25 cellular contexts compared by ENCODE assay signal in genomic region chr11:113090716-113091577, GRCh38.
DNase-seq lines count a peak whose midpoint lies in the region; ATAC-seq lines count a peak whose summit lies in the region.
"Had no signal": no experiment of that assay in that cellular context is flagged by ENCODE, and none has a peak within 500 bp of the region (broad histone marks: within the 10 kb centered on the region; RNA-seq: fewer than 3 reads in every experiment).

No MANE protein-coding gene starts in this region.

- peak overlapping the region; percentile 58 for H3K27ac ChIP-seq in caudate nucleus (ENCODE audit: low read depth, low read length)
- H3K27ac ChIP-seq: epithelial cell of prostate, parathyroid adenoma, skin epidermis, upper lobe of left lung had no signal

- ATAC-seq in GM18519 (IDR thresholded peaks at IDR 0.05; ENCODE audit: low FRiP score, unreplicated experiment): no peak
- ATAC-seq: natural killer cell; stimulated activated naive CD8-positive, alpha-beta T cell treated with anti-CD3 and anti-CD28 coated beads, Interleukin-15, amount 100 ng/mL, for 72 hours; WTC11 had no signal

- peak; percentile 13 for DNase-seq in NCI-H1105 treated with DMSO at 0.1 percent for 48 hours (lab: John Stamatoyannopoulos, UW)
- no peak for DNase-seq in NCI-H1105 (lab: John Stamatoyannopoulos, UW)
- DNase-seq in NCI-H69 (lab: John Stamatoyannopoulos, UW): peak; percentile 87
- peak in 11 of 61 donors; percentile 11 to 79 (median 27) for DNase-seq in caudate nucleus (lab: John Stamatoyannopoulos, UW)
- DNase-seq in retina: peak; percentile 58
- no peak for DNase-seq in dedifferentiated amniotic fluid mesenchymal stem cell (ENCODE audit: extremely low spot score)
- DNase-seq in hepatic stellate cell (ENCODE audit: low spot score): no peak
- DNase-seq: 8988T; activated CD4-positive, alpha-beta T cell treated with anti-CD3 and anti-CD28 coated beads, Interleukin-2, amount 50 U/mL, for 48 hours; activated gamma-delta T cell treated with Interleukin-2 at 50 U/mL for 16 hours; AML-193; CD8-positive, alpha-beta memory T cell; natural killer cell; NCI-H2081 treated with DMSO at 0.1 percent for 48 hours; NCI-H526 treated with DMSO at 0.1 percent for 48 hours; OCI-M1; stimulated activated CD4-positive, alpha-beta T cell treated with anti-CD3 and anti-CD28 coated beads, Interleukin-4, amount 100 ng/mL, for 1 hour; stimulated activated naive CD8-positive, alpha-beta T cell treated with anti-CD3 and anti-CD28 coated beads, Interleukin-15, amount 100 ng/mL, for 72 hours; T-helper 9 cell; upper lobe of left lung had no signal

Comparison
In these comparisons a context has a peak if more than half of its experiments do, and no peak if none do; other contexts are left out.
1. DNase-seq: peak in NCI-H1105 treated with DMSO at 0.1 percent for 48 hours (single experiment), NCI-H69 (single experiment) and retina (single experiment); none in NCI-H1105 (single experiment), dedifferentiated amniotic fluid mesenchymal stem cell (single experiment) and hepatic stellate cell (single experiment).